13 cellular contexts compared by ENCODE assay signal in the genomic region with DNA sequence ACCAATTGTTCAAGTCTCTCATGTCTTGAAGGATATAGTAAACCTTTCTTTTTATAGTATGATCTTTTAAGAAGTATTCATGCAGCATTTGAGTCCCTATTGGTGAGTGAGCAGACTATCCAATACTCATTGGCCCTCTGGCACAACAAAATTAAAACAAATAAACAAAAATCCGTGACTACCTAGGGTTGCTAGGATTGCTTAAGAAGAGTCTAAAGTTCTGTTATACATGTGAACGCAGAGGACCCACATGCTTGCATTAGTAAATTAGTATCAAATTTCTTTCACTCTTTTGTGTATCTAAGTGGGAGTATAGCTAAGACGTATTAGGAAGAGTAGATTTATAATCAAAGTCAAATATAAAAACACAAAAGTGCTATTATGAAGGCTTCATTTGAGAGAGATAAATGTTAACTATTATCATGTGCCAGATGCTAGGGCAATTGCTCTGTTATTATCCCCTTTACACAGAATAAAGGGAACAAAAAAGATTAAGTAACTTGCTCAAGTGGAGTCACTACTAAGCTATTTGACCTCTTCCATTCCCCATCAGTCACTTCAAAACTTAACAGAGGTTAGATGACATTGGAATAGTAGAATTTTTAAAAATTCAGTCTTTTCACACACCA.
"Had no signal": no experiment of that assay in that cellular context is flagged by ENCODE, and none has a peak within 500 bp of the region (broad histone marks: within the 10 kb centered on the region; RNA-seq: fewer than 3 reads in every experiment).

No MANE protein-coding gene starts in this region.

- H3K4me3 ChIP-seq: gastroesophageal sphincter, neural progenitor cell, sigmoid colon, spleen, upper lobe of left lung had no signal

- DNase-seq: activated CD4-positive, alpha-beta T cell treated with anti-CD3 and anti-CD28 coated beads, Interleukin-2, amount 10 ng/mL, durations not matched to agents 24 days and 14 days; activated CD4-positive, CD25-positive, alpha-beta regulatory T cell; activated CD8-positive, alpha-beta memory T cell treated with anti-CD3 and anti-CD28 coated beads, Interleukin-2, amount 50 U/mL, for 48 hours; aorta; effector memory CD8-positive, alpha-beta T cell; islet precursor cell; mammary epithelial cell; sigmoid colon; spleen; stimulated activated naive CD8-positive, alpha-beta T cell treated with anti-CD3 and anti-CD28 coated beads, Interleukin-15, amount 100 ng/mL, for 72 hours; upper lobe of left lung had no signal

- H3K9me3 ChIP-seq: gastroesophageal sphincter, sigmoid colon, spleen, upper lobe of left lung had no signal

- H3K27me3 ChIP-seq: gastroesophageal sphincter, neural progenitor cell, sigmoid colon, spleen, upper lobe of left lung had no signal

- H3K27ac ChIP-seq: gastroesophageal sphincter, neural progenitor cell, sigmoid colon, spleen, upper lobe of left lung had no signal
